18 cellular contexts compared by ENCODE assay signal in genomic region chr2:229417176-229417575, GRCh38.
DNase-seq lines count a peak whose midpoint lies in the region; ATAC-seq and TF ChIP-seq lines count a peak whose summit lies in the region.
"Had no signal": no experiment of that assay in that cellular context is flagged by ENCODE, and none has a peak within 500 bp of the region (broad histone marks: within the 10 kb centered on the region; RNA-seq: fewer than 3 reads in every experiment).

No MANE protein-coding gene starts in this region.

- no peaks in the 10 kb centered on the region for H3K9me3 Mint-ChIP-seq in activated T-cell treated with anti-CD3 and anti-CD28 coated beads, Interleukin-2, amount 50 U/mL, for 24 hours

- no peak overlapping the region for H2AFZ ChIP-seq in OCI-LY3 (ENCODE audit: low read depth, low read length)
- H2AFZ ChIP-seq: PC-9 had no signal

- H3K9me3 ChIP-seq in OCI-LY3 (ENCODE audit: insufficient read depth, low read length) (peaks cover 7% of the 10 kb centered on the region; the same call in 1 of the 2 replicates), lower lobe of right lung (no peaks in the 10 kb centered on the region), testis (no peaks in the 10 kb centered on the region)
- H3K9me3 ChIP-seq: HAP-1 had no signal

- no peaks in the 10 kb centered on the region for H3K27me3 ChIP-seq in OCI-LY3 (ENCODE audit: low read depth, low read length)
- H3K27me3 ChIP-seq in lower lobe of right lung (ENCODE audit: low read depth): no peaks in the 10 kb centered on the region
- H3K27me3 ChIP-seq in testis: no peaks in the 10 kb centered on the region

- H4K20me1 ChIP-seq in OCI-LY3 (ENCODE audit: insufficient read depth, low read length): no peaks in the 10 kb centered on the region

- peak overlapping the region; percentile 89; the same call in 1 of the 2 replicates for H3K27ac ChIP-seq in OCI-LY3 (ENCODE audit: low read length)
- peak overlapping the region; percentile 75 to 81 for H3K27ac ChIP-seq in coronary artery
- H3K27ac ChIP-seq in lower lobe of right lung: peak overlapping the region; percentile 75
- H3K27ac ChIP-seq in testis: peak overlapping the region; percentile 57 to 83
- H3K27ac ChIP-seq: PC-9, SK-N-MC had no signal

- ATAC-seq in lower lobe of right lung: no peak
- ATAC-seq: activated CD8-positive, alpha-beta memory T cell treated with anti-CD3 and anti-CD28 coated beads, Interleukin-2, amount 10 ng/mL, durations not matched to agents 7 days and 5 days; naive thymus-derived CD8-positive, alpha-beta T cell had no signal

- H3K79me2 ChIP-seq in OCI-LY3 (ENCODE audit: low read length): no peaks in the 10 kb centered on the region

- H3K4me3 ChIP-seq in OCI-LY3 (ENCODE audit: low read length) (no peak overlapping the region), coronary artery (no peak overlapping the region), lower lobe of right lung (no peak overlapping the region), testis (no peak overlapping the region)
- H3K4me3 ChIP-seq: HAP-1, PC-9, SK-N-MC had no signal

- peaks cover 25% of the 10 kb centered on the region for H3K36me3 ChIP-seq in OCI-LY3 (replicated peaks; ENCODE audit: low read depth, low read length)
- H3K36me3 ChIP-seq in lower lobe of right lung: no peaks in the 10 kb centered on the region
- no peaks in the 10 kb centered on the region for H3K36me3 ChIP-seq in testis (ENCODE audit: low read depth, missing control alignments)
- H3K36me3 ChIP-seq: HAP-1 had no signal

- H3K4me3 Mint-ChIP-seq in activated T-cell treated with anti-CD3 and anti-CD28 coated beads, Interleukin-2, amount 50 U/mL, for 24 hours: no peak overlapping the region
- H3K4me3 Mint-ChIP-seq: activated CD8-positive, alpha-beta memory T cell treated with anti-CD3 and anti-CD28 coated beads, Interleukin-2, amount 10 ng/mL, durations not matched to agents 7 days and 5 days; naive thymus-derived CD8-positive, alpha-beta T cell had no signal

- H3K27ac Mint-ChIP-seq in activated T-cell treated with anti-CD3 and anti-CD28 coated beads, Interleukin-2, amount 50 U/mL, for 24 hours: no peak overlapping the region
- H3K27ac Mint-ChIP-seq: activated CD8-positive, alpha-beta memory T cell treated with anti-CD3 and anti-CD28 coated beads, Interleukin-2, amount 10 ng/mL, durations not matched to agents 7 days and 5 days; naive thymus-derived CD8-positive, alpha-beta T cell had no signal

- no peak overlapping the region for H3K9ac ChIP-seq in OCI-LY3 (ENCODE audit: low read length)

- H3K4me2 ChIP-seq in OCI-LY3 (ENCODE audit: low read length): no peak overlapping the region
- H3K4me2 ChIP-seq: PC-9 had no signal

- DNase-seq in coronary artery (ENCODE audit: low spot score) (no peak), lower lobe of right lung (no peak), testis (no peak), amniotic stem cell (lab: John Stamatoyannopoulos, UW) (no peak), NOMO-1 treated with dmso at 0.1 percent for 144 hours (lab: John Stamatoyannopoulos, UW; ENCODE audit: unreplicated experiment) (no peak)
- DNase-seq in stimulated activated CD4-positive, alpha-beta T cell treated with anti-CD3 and anti-CD28 coated beads, Interleukin-15, amount 100 ng/mL, for 24 hours: no peak
- DNase-seq in activated T-cell treated with anti-CD3 and anti-CD28 coated beads, Interleukin-2, amount 50 U/mL, for 24 hours: no peak
- DNase-seq: activated CD4-positive, alpha-beta T cell treated with anti-CD3 and anti-CD28 coated beads for 1 hour; activated CD8-positive, alpha-beta memory T cell treated with anti-CD3 and anti-CD28 coated beads, Interleukin-2, amount 10 ng/mL, durations not matched to agents 7 days and 5 days; activated gamma-delta T cell; effector CD8-positive, alpha-beta T cell; foreskin melanocyte; naive thymus-derived CD8-positive, alpha-beta T cell; NCI-H1694; PC-9 had no signal

- H3K27me3 Mint-ChIP-seq in activated T-cell treated with anti-CD3 and anti-CD28 coated beads, Interleukin-2, amount 50 U/mL, for 24 hours: no peaks in the 10 kb centered on the region
- H3K27me3 Mint-ChIP-seq: activated CD8-positive, alpha-beta memory T cell treated with anti-CD3 and anti-CD28 coated beads, Interleukin-2, amount 10 ng/mL, durations not matched to agents 7 days and 5 days had no signal

- TF ChIP-seq CTCF in OCI-LY3 (IDR thresholded peaks at IDR 0.05; ENCODE audit: low read depth, low read length) (no peak), coronary artery (IDR thresholded peaks at IDR 0.05) (no peak), lower lobe of right lung (IDR thresholded peaks at IDR 0.05) (no peak), testis (IDR thresholded peaks at IDR 0.05) (no peak)

- no peaks in the 10 kb centered on the region for H3K4me1 Mint-ChIP-seq in activated T-cell treated with anti-CD3 and anti-CD28 coated beads, Interleukin-2, amount 50 U/mL, for 24 hours (ENCODE audit: low read depth)
- H3K4me1 Mint-ChIP-seq: activated CD8-positive, alpha-beta memory T cell treated with anti-CD3 and anti-CD28 coated beads, Interleukin-2, amount 10 ng/mL, durations not matched to agents 7 days and 5 days had no signal

- intact Hi-C loops in lower lobe of right lung (cut with DNase I): no loop called here
- intact Hi-C loops in testis (cut with DNase I; ENCODE audit: low total_unique reads): no loop called here

- no peak for TF ChIP-seq POLR2A in testis (IDR thresholded peaks at IDR 0.05)

- H3K36me3 Mint-ChIP-seq in activated T-cell treated with anti-CD3 and anti-CD28 coated beads, Interleukin-2, amount 50 U/mL, for 24 hours (ENCODE audit: low read depth): no peaks in the 10 kb centered on the region
- H3K36me3 Mint-ChIP-seq: activated CD8-positive, alpha-beta memory T cell treated with anti-CD3 and anti-CD28 coated beads, Interleukin-2, amount 10 ng/mL, durations not matched to agents 7 days and 5 days; naive thymus-derived CD8-positive, alpha-beta T cell had no signal

- WGBS in testis, 2 donors: 47 to 80% methylated on average over 8 of the region's 8 CpGs

- H3K4me1 ChIP-seq in OCI-LY3 (ENCODE audit: low read length) (peaks cover 35% of the 10 kb centered on the region), lower lobe of right lung (peaks cover 16% of the 10 kb centered on the region), testis (peaks cover 10% of the 10 kb centered on the region)
- H3K4me1 ChIP-seq: HAP-1 had no signal
